In the genomic region with DNA sequence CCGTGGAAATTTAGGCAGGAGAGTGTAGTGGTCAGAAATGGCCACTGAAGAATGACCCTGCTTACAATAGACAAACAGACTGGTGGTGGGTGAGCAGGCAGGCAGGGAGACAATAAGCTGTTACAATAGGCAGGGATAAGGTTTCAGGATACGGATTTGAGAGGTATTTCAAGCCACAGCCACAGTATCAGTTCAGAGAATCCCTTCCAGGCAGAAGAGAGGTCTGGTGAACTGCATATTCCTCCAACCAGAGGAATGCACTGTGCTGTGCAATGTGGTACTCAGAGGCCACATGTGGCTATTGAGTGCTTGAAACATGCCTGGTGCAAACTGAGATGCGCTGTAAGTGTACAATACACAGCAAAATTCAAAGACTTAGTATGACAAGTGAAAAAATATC, we compare ENCODE assay signal across 15 cellular contexts.
"Had no signal": no experiment of that assay in that cellular context is flagged by ENCODE, and none has a peak within 500 bp of the region (broad histone marks: within the 10 kb centered on the region; RNA-seq: fewer than 3 reads in every experiment).

No MANE protein-coding gene starts in this region.

- H3K27me3 Mint-ChIP-seq: activated B cell treated with CpG ODN at 0.5 μM for 24 hours had no signal

- H3K4me3 Mint-ChIP-seq: activated B cell treated with CpG ODN at 0.5 μM for 24 hours; activated T-cell treated with anti-CD3 and anti-CD28 coated beads, Interleukin-2, amount 50 U/mL, for 72 hours; stimulated activated effector memory CD8-positive, alpha-beta T cell treated with anti-CD3 and anti-CD28 coated beads, Interleukin-12 subunit alpha, Interleukin-12 subunit beta, amount 100 ng/mL, for 72 hours had no signal

- H3K4me3 ChIP-seq: ascending aorta, colonic mucosa, pancreas, thoracic aorta had no signal

- H3K27me3 ChIP-seq: ascending aorta, colonic mucosa, pancreas had no signal

- ATAC-seq: activated T-cell treated with anti-CD3 and anti-CD28 coated beads, Interleukin-2, amount 50 U/mL, for 72 hours; left ventricle myocardium superior; pancreas; stimulated activated effector memory CD8-positive, alpha-beta T cell treated with anti-CD3 and anti-CD28 coated beads, Interleukin-12 subunit alpha, Interleukin-12 subunit beta, amount 100 ng/mL, for 72 hours had no signal

- H3K27ac ChIP-seq: ascending aorta, colonic mucosa, pancreas, thoracic aorta had no signal

- H3K4me1 Mint-ChIP-seq: stimulated activated effector memory CD8-positive, alpha-beta T cell treated with anti-CD3 and anti-CD28 coated beads, Interleukin-12 subunit alpha, Interleukin-12 subunit beta, amount 100 ng/mL, for 72 hours had no signal

- DNase-seq: activated B cell treated with CpG ODN at 0.5 μM for 24 hours; activated CD4-positive, alpha-beta T cell treated with anti-CD3 and anti-CD28 coated beads for 48 hours; activated CD8-positive, alpha-beta memory T cell treated with anti-CD3 and anti-CD28 coated beads, Interleukin-2, amount 50 U/mL, for 48 hours; activated T-cell treated with anti-CD3 and anti-CD28 coated beads, Interleukin-2, amount 50 U/mL, for 72 hours; colonic mucosa; effector CD4-positive, alpha-beta T cell; foreskin fibroblast; hypothalamus; left ventricle myocardium superior; pancreas; stimulated activated CD4-positive, alpha-beta T cell treated with anti-CD3 and anti-CD28 coated beads, Interleukin-12 subunit alpha, Interleukin-12 subunit beta, amount 100 ng/mL, for 4 hours; stimulated activated CD4-positive, alpha-beta T cell treated with anti-CD3 and anti-CD28 coated beads, Interleukin-2, amount 100 ng/mL, for 24 hours had no signal

- H3K27ac Mint-ChIP-seq: activated B cell treated with CpG ODN at 0.5 μM for 24 hours; activated T-cell treated with anti-CD3 and anti-CD28 coated beads, Interleukin-2, amount 50 U/mL, for 72 hours; stimulated activated effector memory CD8-positive, alpha-beta T cell treated with anti-CD3 and anti-CD28 coated beads, Interleukin-12 subunit alpha, Interleukin-12 subunit beta, amount 100 ng/mL, for 72 hours had no signal

- H3K4me1 ChIP-seq: colonic mucosa, pancreas had no signal

- H3K9me3 Mint-ChIP-seq: activated B cell treated with CpG ODN at 0.5 μM for 24 hours; activated T-cell treated with anti-CD3 and anti-CD28 coated beads, Interleukin-2, amount 50 U/mL, for 72 hours; stimulated activated effector memory CD8-positive, alpha-beta T cell treated with anti-CD3 and anti-CD28 coated beads, Interleukin-12 subunit alpha, Interleukin-12 subunit beta, amount 100 ng/mL, for 72 hours had no signal

- H3K9me3 ChIP-seq: ascending aorta, colonic mucosa, pancreas, thoracic aorta had no signal
